ENCODE assay signal across 1 cellular context in genomic region chr11:112157274-112157766, GRCh38.
TF ChIP-seq lines count a peak whose summit lies in the region.

No MANE protein-coding gene starts in this region.

TF ChIP-seq in GM12878, 131 proteins besides CTCF, POLR2A, EP300 and RAD21:
- no peak for TF ChIP-seq ZNF622 (IDR thresholded peaks at IDR 0.05)
- TF ChIP-seq SKIL (IDR thresholded peaks at IDR 0.05; ENCODE audit: low read depth, poor library complexity, severe bottlenecking) = no peak
- TF ChIP-seq NR2C2 (IDR thresholded peaks at IDR 0.05; ENCODE audit: borderline replicate concordance, control insufficient read depth, insufficient read length, low read depth) = no peak
- no peak for TF ChIP-seq NRF1 (conservative IDR thresholded peaks at IDR 0.05; ENCODE audit: low read depth, low read length)
- TF ChIP-seq ATF2 (IDR thresholded peaks at IDR 0.05; ENCODE audit: low read length) = no peak
- no peak for TF ChIP-seq CBX5 (IDR thresholded peaks at IDR 0.05; ENCODE audit: low read depth)
- no peak for TF ChIP-seq HSF1 (IDR thresholded peaks at IDR 0.05; ENCODE audit: low read depth, low read length)
